ENCODE assay signal across 8 cellular contexts in genomic region chr22:30426395-30427353, GRCh38. TPM values are rescaled to one million over a fixed set of nuclear protein-coding genes. Genes with fewer than 3 reads are reported as not detected.
DNase-seq lines count a peak whose midpoint lies in the region; ATAC-seq and TF ChIP-seq lines count a peak whose summit lies in the region.

No MANE protein-coding gene starts in this region.

- H3K4me3 ChIP-seq in choroid plexus epithelial cell (ENCODE audit: low read depth, low read length): peak overlapping the region; percentile 70

- peak; percentile 69 for DNase-seq in SIG-M5 treated with dmso at 0.1 percent for 504 hours (lab: John Stamatoyannopoulos, UW; ENCODE audit: unreplicated experiment)
- DNase-seq in SIG-M5 (lab: John Stamatoyannopoulos, UW): no peak
- DNase-seq in NCI-H510A (lab: John Stamatoyannopoulos, UW): peak; percentile 48
- peak; percentile 87 to 90 for DNase-seq in activated CD4-positive, alpha-beta T cell treated with anti-CD3 and anti-CD28 coated beads for 4 hours
- peak; percentile 78 for DNase-seq in choroid plexus epithelial cell (ENCODE audit: low read depth)
- peak; percentile 88 for DNase-seq in left lobe of liver (ENCODE audit: low spot score)
- DNase-seq in stimulated activated CD4-positive, alpha-beta T cell treated with anti-CD3 and anti-CD28 coated beads, Interleukin-2, amount 100 ng/mL, for 24 hours: peak; percentile 91 to 93

- TF ChIP-seq CTCF in choroid plexus epithelial cell (conservative IDR thresholded peaks at IDR 0.05; ENCODE audit: low read depth, low read length): peak; percentile 87

- ATAC-seq in left lobe of liver: peak; percentile 32
- no peak for ATAC-seq in HG03135 (IDR thresholded peaks at IDR 0.05; ENCODE audit: unreplicated experiment)

RNA-seq across cellular contexts. Expression of gene MTFP1, which starts 1.1 kb away (rescaled TPM):
- total RNA-seq in left lobe of liver: 6.3 TPM

RNA-seq across cellular contexts. Expression of gene SEC14L2, which starts 29.9 kb away (rescaled TPM):
- 252 TPM for total RNA-seq in left lobe of liver

RNA-seq across cellular contexts. Expression of gene RNF215, which starts 39.5 kb away (rescaled TPM):
- 8.7 TPM for total RNA-seq in left lobe of liver

RNA-seq across cellular contexts. Expression of gene SEC14L3, which starts 45.1 kb away (rescaled TPM):
- total RNA-seq in left lobe of liver: 0.60 TPM
